Comparison of ENCODE assay signal across 11 cellular contexts in genomic region chr5:169670769-169671525, GRCh38. TPM values are rescaled to one million over a fixed set of nuclear protein-coding genes. Genes with fewer than 3 reads are reported as not detected.
DNase-seq lines count a peak whose midpoint lies in the region; ATAC-seq and TF ChIP-seq lines count a peak whose summit lies in the region.
"Had no signal": no experiment of that assay in that cellular context is flagged by ENCODE, and none has a peak within 500 bp of the region (broad histone marks: within the 10 kb centered on the region; RNA-seq: fewer than 3 reads in every experiment).

No MANE protein-coding gene starts in this region.

- H3K36me3 Mint-ChIP-seq in activated T-helper 2 cell treated with anti-CD3 and anti-CD28 coated beads, Interferon-gamma antibody, Interleukin-2, Interleukin-4, amounts not matched to agents 10 μg/mL and 5 μg/mL and 100 μg/mL, durations not matched to agents 14 hours and 24 hours and 36 hours (ENCODE audit: low read depth), result peaks cover 48% of the 10 kb centered on the region

- no peak overlapping the region for H3K4me3 Mint-ChIP-seq in activated T-helper 2 cell treated with anti-CD3 and anti-CD28 coated beads, Interferon-gamma antibody, Interleukin-2, Interleukin-4, amounts not matched to agents 10 μg/mL and 5 μg/mL and 100 μg/mL, durations not matched to agents 14 hours and 24 hours and 36 hours (ENCODE audit: low read depth)

- intact Hi-C loops in activated T-helper 2 cell treated with anti-CD3 and anti-CD28 coated beads, Interferon-gamma antibody, Interleukin-2, Interleukin-4, amounts not matched to agents 10 μg/mL and 5 μg/mL and 100 μg/mL, durations not matched to agents 14 hours and 24 hours and 36 hours (cut with micrococcal nuclease), result loop anchor here (1.0 to 5.0 kb wide), 3 partner anchors 20 to 36 kb away; partner anchors contain the start of gene DOCK2

- H3K9me3 Mint-ChIP-seq in activated T-helper 2 cell treated with anti-CD3 and anti-CD28 coated beads, Interferon-gamma antibody, Interleukin-2, Interleukin-4, amounts not matched to agents 10 μg/mL and 5 μg/mL and 100 μg/mL, durations not matched to agents 14 hours and 24 hours and 36 hours, result no peaks in the 10 kb centered on the region

- peak overlapping the region; percentile 74 for H3K27ac Mint-ChIP-seq in activated T-helper 2 cell treated with anti-CD3 and anti-CD28 coated beads, Interferon-gamma antibody, Interleukin-2, Interleukin-4, amounts not matched to agents 10 μg/mL and 5 μg/mL and 100 μg/mL, durations not matched to agents 14 hours and 24 hours and 36 hours

- H3K27me3 Mint-ChIP-seq in activated T-helper 2 cell treated with anti-CD3 and anti-CD28 coated beads, Interferon-gamma antibody, Interleukin-2, Interleukin-4, amounts not matched to agents 10 μg/mL and 5 μg/mL and 100 μg/mL, durations not matched to agents 14 hours and 24 hours and 36 hours (ENCODE audit: low read depth), result no peaks in the 10 kb centered on the region

- TF ChIP-seq CTCF in GM20000 (IDR thresholded peaks at IDR 0.05; ENCODE audit: extremely low read depth, missing control alignments), result no peak

- H3K4me1 Mint-ChIP-seq in activated T-helper 2 cell treated with anti-CD3 and anti-CD28 coated beads, Interferon-gamma antibody, Interleukin-2, Interleukin-4, amounts not matched to agents 10 μg/mL and 5 μg/mL and 100 μg/mL, durations not matched to agents 14 hours and 24 hours and 36 hours (ENCODE audit: low read depth), result peaks cover 36% of the 10 kb centered on the region

- ATAC-seq in GM18519 (IDR thresholded peaks at IDR 0.05; ENCODE audit: low FRiP score, unreplicated experiment), result peak; percentile 95
- ATAC-seq in HG03064 (IDR thresholded peaks at IDR 0.05; ENCODE audit: low read depth, unreplicated experiment), result peak; percentile 96
- ATAC-seq: left lobe of liver had no signal

- peak; percentile 71 for DNase-seq in GM20000 (ENCODE audit: low spot score)
- DNase-seq in activated T-helper 2 cell treated with anti-CD3 and anti-CD28 coated beads, Interferon-gamma antibody, Interleukin-2, Interleukin-4, amounts not matched to agents 10 μg/mL and 5 μg/mL and 100 μg/mL, durations not matched to agents 14 hours and 24 hours and 36 hours (ENCODE audit: low spot score), result no peak
- no peak for DNase-seq in NCI-H1105 (lab: John Stamatoyannopoulos, UW)
- DNase-seq in NCI-H774 (lab: John Stamatoyannopoulos, UW), result no peak
- DNase-seq in NCI-H446 (lab: John Stamatoyannopoulos, UW), result no peak
- DNase-seq in GDM1 (lab: John Stamatoyannopoulos, UW), result no peak
- DNase-seq: aorta, NCI-H524 treated with DMSO at 0.1 percent for 48 hours had no signal

RNA-seq across cellular contexts. Expression of gene DOCK2, which starts 33.9 kb away (rescaled TPM):
- total RNA-seq in activated T-helper 2 cell treated with anti-CD3 and anti-CD28 coated beads, Interferon-gamma antibody, Interleukin-2, Interleukin-4, amounts not matched to agents 10 μg/mL and 5 μg/mL and 100 μg/mL, durations not matched to agents 14 hours and 24 hours and 36 hours, result 217 and 246 TPM in 2 replicates
